Comparison of ENCODE assay signal across 16 cellular contexts in the genomic region with DNA sequence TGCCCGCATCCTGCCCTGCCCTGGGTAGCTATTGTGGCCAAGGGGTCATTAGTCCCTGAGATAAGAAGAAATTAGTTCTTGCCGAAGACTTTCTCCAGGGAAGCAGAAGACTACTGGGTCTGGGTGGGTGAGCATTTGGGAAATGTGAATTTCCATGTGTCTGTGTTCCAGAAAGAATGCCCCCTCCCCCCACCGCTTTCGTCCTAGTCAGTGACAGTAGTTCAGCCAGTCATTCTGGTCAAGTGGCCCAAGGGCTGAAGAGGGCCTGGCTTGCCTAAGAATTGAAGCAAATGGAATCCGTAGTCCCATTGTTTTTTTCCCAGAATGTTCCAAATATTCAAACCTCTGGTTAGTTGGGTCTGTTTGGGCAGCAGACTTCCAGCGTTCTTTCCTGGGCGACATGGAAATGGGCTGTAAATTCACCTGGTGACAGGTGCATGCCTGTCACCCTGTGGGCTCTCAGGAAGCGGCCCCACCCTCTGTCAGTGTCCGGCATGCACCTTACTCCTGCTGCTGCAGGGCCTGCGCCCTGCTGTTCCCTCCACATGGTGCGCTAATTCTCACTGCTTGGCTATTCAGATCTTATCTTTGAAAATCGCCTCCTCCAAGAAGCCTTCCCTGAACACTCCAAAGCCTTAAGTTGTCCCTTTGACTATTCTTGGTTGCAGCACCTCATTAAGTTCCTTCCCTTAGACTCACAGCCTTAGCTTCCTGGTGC. TPM values are rescaled to one million over a fixed set of nuclear protein-coding genes. Genes with fewer than 3 reads are reported as not detected.
"Had no signal": no experiment of that assay in that cellular context is flagged by ENCODE, and none has a peak within 500 bp of the region (broad histone marks: within the 10 kb centered on the region; RNA-seq: fewer than 3 reads in every experiment).

No MANE protein-coding gene starts in this region.

- H3K36me3 ChIP-seq: ovary, thyroid gland, vagina had no signal

- H3K27me3 ChIP-seq: hepatocyte, ovary, vagina had no signal

- H3K9me3 ChIP-seq: ovary, thyroid gland, vagina had no signal

- H3K36me3 Mint-ChIP-seq: activated naive CD4-positive, alpha-beta T cell treated with anti-CD3 and anti-CD28 coated beads, Interleukin-2, amount 10 ng/mL, durations not matched to agents 7 days and 5 days; stimulated activated effector memory CD8-positive, alpha-beta T cell treated with anti-CD3 and anti-CD28 coated beads, Interleukin-12 subunit alpha, Interleukin-12 subunit beta, amount 100 ng/mL, for 72 hours had no signal

- DNase-seq: activated CD4-positive, alpha-beta memory T cell treated with anti-CD3 and anti-CD28 coated beads, Interleukin-2, amount 10 ng/mL, durations not matched to agents 7 days and 5 days; activated CD4-positive, alpha-beta T cell treated with anti-CD3 and anti-CD28 coated beads for 4 hours; activated naive CD4-positive, alpha-beta T cell treated with anti-CD3 and anti-CD28 coated beads, Interleukin-2, amount 10 ng/mL, durations not matched to agents 7 days and 5 days; activated T-cell treated with anti-CD3 and anti-CD28 coated beads, Interleukin-2, amount 50 U/mL, for 24 hours; mesenchymal stem cell; nephron progenitor cell; ovary; stimulated activated CD4-positive, alpha-beta T cell treated with anti-CD3 and anti-CD28 coated beads, Interleukin-1b, Interleukin-23, amount 100 ng/mL, for 48 hours; T-helper 17 cell; thyroid gland had no signal

- H2AFZ ChIP-seq: hepatocyte had no signal

- H3K27ac Mint-ChIP-seq: activated CD4-positive, alpha-beta memory T cell treated with anti-CD3 and anti-CD28 coated beads, Interleukin-2, amount 10 ng/mL, durations not matched to agents 7 days and 5 days; activated naive CD4-positive, alpha-beta T cell treated with anti-CD3 and anti-CD28 coated beads, Interleukin-2, amount 10 ng/mL, durations not matched to agents 7 days and 5 days; activated T-cell treated with anti-CD3 and anti-CD28 coated beads, Interleukin-2, amount 50 U/mL, for 24 hours; nephron progenitor cell; stimulated activated effector memory CD8-positive, alpha-beta T cell treated with anti-CD3 and anti-CD28 coated beads, Interleukin-12 subunit alpha, Interleukin-12 subunit beta, amount 100 ng/mL, for 72 hours; T-helper 17 cell had no signal

- H3K9me3 Mint-ChIP-seq: activated CD4-positive, alpha-beta memory T cell treated with anti-CD3 and anti-CD28 coated beads, Interleukin-2, amount 10 ng/mL, durations not matched to agents 7 days and 5 days; activated T-cell treated with anti-CD3 and anti-CD28 coated beads, Interleukin-2, amount 50 U/mL, for 24 hours; stimulated activated effector memory CD8-positive, alpha-beta T cell treated with anti-CD3 and anti-CD28 coated beads, Interleukin-12 subunit alpha, Interleukin-12 subunit beta, amount 100 ng/mL, for 72 hours had no signal

- H3K4me3 Mint-ChIP-seq: activated CD4-positive, alpha-beta memory T cell treated with anti-CD3 and anti-CD28 coated beads, Interleukin-2, amount 10 ng/mL, durations not matched to agents 7 days and 5 days; activated naive CD4-positive, alpha-beta T cell treated with anti-CD3 and anti-CD28 coated beads, Interleukin-2, amount 10 ng/mL, durations not matched to agents 7 days and 5 days; activated T-cell treated with anti-CD3 and anti-CD28 coated beads, Interleukin-2, amount 50 U/mL, for 24 hours; stimulated activated effector memory CD8-positive, alpha-beta T cell treated with anti-CD3 and anti-CD28 coated beads, Interleukin-12 subunit alpha, Interleukin-12 subunit beta, amount 100 ng/mL, for 72 hours had no signal

- H3K4me1 Mint-ChIP-seq: activated CD4-positive, alpha-beta memory T cell treated with anti-CD3 and anti-CD28 coated beads, Interleukin-2, amount 10 ng/mL, durations not matched to agents 7 days and 5 days; activated naive CD4-positive, alpha-beta T cell treated with anti-CD3 and anti-CD28 coated beads, Interleukin-2, amount 10 ng/mL, durations not matched to agents 7 days and 5 days; stimulated activated effector memory CD8-positive, alpha-beta T cell treated with anti-CD3 and anti-CD28 coated beads, Interleukin-12 subunit alpha, Interleukin-12 subunit beta, amount 100 ng/mL, for 72 hours; T-helper 17 cell had no signal

- H3K27ac ChIP-seq: dorsolateral prefrontal cortex, ovary, thyroid gland, vagina had no signal

- H3K4me3 ChIP-seq: dorsolateral prefrontal cortex, hepatocyte, ovary, thyroid gland, vagina had no signal

- ATAC-seq: esophagus mucosa; sciatic nerve; stimulated activated effector memory CD8-positive, alpha-beta T cell treated with anti-CD3 and anti-CD28 coated beads, Interleukin-12 subunit alpha, Interleukin-12 subunit beta, amount 100 ng/mL, for 72 hours; T-helper 17 cell had no signal

RNA-seq across cellular contexts. Expression of a gene that starts 1.4 kb away (rescaled TPM):
- total RNA-seq: activated CD4-positive, alpha-beta memory T cell treated with anti-CD3 and anti-CD28 coated beads, Interleukin-2, amount 10 ng/mL, durations not matched to agents 7 days and 5 days; esophagus mucosa; T-helper 17 cell had no signal
